Comparison of ENCODE assay signal across 8 cellular contexts in genomic region chr4:145299380-145300076, GRCh38.
DNase-seq lines count a peak whose midpoint lies in the region; TF ChIP-seq lines count a peak whose summit lies in the region.

No MANE protein-coding gene starts in this region.

- no peak for TF ChIP-seq CTCF in GM10266 (IDR thresholded peaks at IDR 0.05; ENCODE audit: control insufficient read depth, insufficient read depth, low read depth, missing control alignments)
- TF ChIP-seq CTCF in HFF-Myc (IDR thresholded peaks at IDR 0.05; ENCODE audit: low read depth, low read length, missing control alignments) = no peak
- TF ChIP-seq CTCF in OCI-LY1 (IDR thresholded peaks at IDR 0.05; ENCODE audit: low read length) = no peak
- TF ChIP-seq CTCF in type B pancreatic cell (conservative IDR thresholded peaks at IDR 0.05) = no peak

- peaks cover 12% of the 10 kb centered on the region for H3F3A ChIP-seq in OCI-LY1 (ENCODE audit: insufficient read depth, low read length)

- no peaks in the 10 kb centered on the region for H3K4me1 Mint-ChIP-seq in type B pancreatic cell (ENCODE audit: unreplicated experiment)

- no peaks in the 10 kb centered on the region for H3K36me3 Mint-ChIP-seq in type B pancreatic cell

- H3K4me2 ChIP-seq in OCI-LY1 (ENCODE audit: low read length) = peak overlapping the region; percentile 66

- peak overlapping the region; percentile 99 for H3K27ac ChIP-seq in OCI-LY1 (ENCODE audit: low read depth, low read length, poor library complexity, severe bottlenecking)

- H2AFZ ChIP-seq in OCI-LY1 (ENCODE audit: low read length) = no peak overlapping the region

- H3K9me3 ChIP-seq in OCI-LY1 (ENCODE audit: low read length) = no peaks in the 10 kb centered on the region

- no peaks in the 10 kb centered on the region for H4K20me1 ChIP-seq in OCI-LY1 (ENCODE audit: insufficient read depth, low read length)

- no peaks in the 10 kb centered on the region for H3K36me3 ChIP-seq in OCI-LY1 (ENCODE audit: insufficient read depth, low read length)

- no peak overlapping the region for H3K4me3 ChIP-seq in HFF-Myc (replicated peaks; ENCODE audit: low read depth, low read length)
- H3K4me3 ChIP-seq in OCI-LY1 (ENCODE audit: low read depth, low read length, poor library complexity, severe bottlenecking) = peak overlapping the region; percentile 32

- H3K27me3 Mint-ChIP-seq in type B pancreatic cell = no peaks in the 10 kb centered on the region

- no peak overlapping the region for H3K27ac Mint-ChIP-seq in type B pancreatic cell

- peak overlapping the region; percentile 59 for H3K9ac ChIP-seq in OCI-LY1 (ENCODE audit: low read length)

- H3K4me1 ChIP-seq in OCI-LY1 (ENCODE audit: insufficient read depth, low read length, severe bottlenecking) = peaks cover 56% of the 10 kb centered on the region

- DNase-seq in GM10266 (ENCODE audit: extremely low spot score) (peak; percentile 52), HFF-Myc (ENCODE audit: extremely low read depth, low read depth) (peak; percentile 67), mesenteric fat pad (ENCODE audit: low spot score) (no peak), type B pancreatic cell (ENCODE audit: extremely low spot score, unreplicated experiment) (no peak), DMS53 treated with DMSO at 0.1 percent for 48 hours (lab: John Stamatoyannopoulos, UW; ENCODE audit: unreplicated experiment) (no peak)
- DNase-seq in activated naive CD8-positive, alpha-beta T cell treated with anti-CD3 and anti-CD28 coated beads, Interleukin-2, amount 50 U/mL, for 16 hours (ENCODE audit: low read depth, low spot score) = peak; percentile 78
- peak; percentile 68 to 73 for DNase-seq in stimulated activated CD4-positive, alpha-beta T cell treated with anti-CD3 and anti-CD28 coated beads, Interleukin-15, amount 100 ng/mL, for 48 hours (ENCODE audit: low read depth in 2 of 2)

- no peaks in the 10 kb centered on the region for H3K9me3 Mint-ChIP-seq in type B pancreatic cell

- H3K27me3 ChIP-seq in OCI-LY1 (ENCODE audit: insufficient read depth, low read length) = no peaks in the 10 kb centered on the region

- no peak overlapping the region for H3K4me3 Mint-ChIP-seq in type B pancreatic cell

- no peaks in the 10 kb centered on the region for H3K9me2 ChIP-seq in OCI-LY1 (ENCODE audit: low read depth, low read length)

- H3K79me2 ChIP-seq in OCI-LY1 (ENCODE audit: insufficient read depth, low read length) = no peaks in the 10 kb centered on the region

Comparison
In these comparisons a context has a peak if more than half of its experiments do, and no peak if none do; other contexts are left out.
1. DNase-seq: peak in GM10266 (single experiment), HFF-Myc (single experiment), activated naive CD8-positive, alpha-beta T cell treated with anti-CD3 and anti-CD28 coated beads, Interleukin-2, amount 50 U/mL, for 16 hours (single experiment) and stimulated activated CD4-positive, alpha-beta T cell treated with anti-CD3 and anti-CD28 coated beads, Interleukin-15, amount 100 ng/mL, for 48 hours (2 of 2); none in mesenteric fat pad (single experiment), type B pancreatic cell (single experiment) and DMS53 treated with DMSO at 0.1 percent for 48 hours (single experiment).